ENCODE assay signal across 1 cellular context in the genomic region with DNA sequence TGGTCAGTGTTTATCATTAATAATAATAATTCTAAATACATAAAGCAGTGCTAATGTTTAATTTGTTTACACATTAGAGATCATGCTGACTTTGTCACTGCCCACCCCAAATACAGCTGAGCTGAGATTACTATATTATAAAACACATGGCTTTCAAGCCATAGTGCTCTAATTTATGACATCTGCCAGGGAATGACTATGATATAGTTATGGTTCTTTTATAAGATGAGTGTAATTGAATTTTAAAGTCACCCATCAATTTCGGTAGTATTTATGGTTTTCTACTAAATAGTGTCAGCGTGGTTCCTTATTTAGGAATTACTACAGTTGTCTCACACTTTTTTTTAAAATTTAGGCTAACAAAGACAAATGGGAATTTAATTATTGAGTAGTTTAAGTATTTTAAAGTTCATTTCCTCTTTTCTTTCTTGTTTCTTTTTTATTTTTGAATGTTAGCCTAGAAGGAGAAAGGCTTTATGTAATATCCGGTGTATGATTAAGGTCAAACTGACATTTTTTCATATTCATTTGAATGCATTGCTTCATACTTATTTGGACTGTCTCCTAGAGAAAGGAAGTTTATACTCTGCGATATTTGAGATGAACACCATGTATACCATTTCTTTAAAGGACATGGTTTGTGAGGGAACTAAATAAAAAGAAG.
TF ChIP-seq lines count a peak whose summit lies in the region.

No MANE protein-coding gene starts in this region.

TF ChIP-seq in SK-N-SH treated with all-trans-retinoic acid at 6 μM for 48 hours, 23 proteins besides CTCF, POLR2A, EP300 and RAD21 (continued from another document):
- TF ChIP-seq CSRNP3 (CRISPR knock-in tag; IDR thresholded peaks at IDR 0.05) = no peak
- TF ChIP-seq ISL1 (CRISPR knock-in tag; IDR thresholded peaks at IDR 0.05) = peak; percentile 87
- TF ChIP-seq PATZ1 (CRISPR knock-in tag; IDR thresholded peaks at IDR 0.05; ENCODE audit: borderline replicate concordance) = no peak
- TF ChIP-seq SNAI2 (CRISPR knock-in tag; IDR thresholded peaks at IDR 0.05) = no peak
- TF ChIP-seq, protein P1, sequence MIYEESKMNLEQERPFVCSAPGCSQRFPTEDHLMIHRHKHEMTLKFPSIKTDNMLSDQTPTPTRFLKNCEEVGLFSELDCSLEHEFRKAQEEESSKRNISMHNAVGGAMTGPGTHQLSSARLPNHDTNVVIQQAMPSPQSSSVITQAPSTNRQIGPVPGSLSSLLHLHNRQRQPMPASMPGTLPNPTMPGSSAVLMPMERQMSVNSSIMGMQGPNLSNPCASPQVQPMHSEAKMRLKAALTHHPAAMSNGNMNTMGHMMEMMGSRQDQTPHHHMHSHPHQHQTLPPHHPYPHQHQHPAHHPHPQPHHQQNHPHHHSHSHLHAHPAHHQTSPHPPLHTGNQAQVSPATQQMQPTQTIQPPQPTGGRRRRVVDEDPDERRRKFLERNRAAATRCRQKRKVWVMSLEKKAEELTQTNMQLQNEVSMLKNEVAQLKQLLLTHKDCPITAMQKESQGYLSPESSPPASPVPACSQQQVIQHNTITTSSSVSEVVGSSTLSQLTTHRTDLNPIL (CRISPR knock-in tag; IDR thresholded peaks at IDR 0.05; ENCODE audit: low read depth) = no peak
